In the genomic region with DNA sequence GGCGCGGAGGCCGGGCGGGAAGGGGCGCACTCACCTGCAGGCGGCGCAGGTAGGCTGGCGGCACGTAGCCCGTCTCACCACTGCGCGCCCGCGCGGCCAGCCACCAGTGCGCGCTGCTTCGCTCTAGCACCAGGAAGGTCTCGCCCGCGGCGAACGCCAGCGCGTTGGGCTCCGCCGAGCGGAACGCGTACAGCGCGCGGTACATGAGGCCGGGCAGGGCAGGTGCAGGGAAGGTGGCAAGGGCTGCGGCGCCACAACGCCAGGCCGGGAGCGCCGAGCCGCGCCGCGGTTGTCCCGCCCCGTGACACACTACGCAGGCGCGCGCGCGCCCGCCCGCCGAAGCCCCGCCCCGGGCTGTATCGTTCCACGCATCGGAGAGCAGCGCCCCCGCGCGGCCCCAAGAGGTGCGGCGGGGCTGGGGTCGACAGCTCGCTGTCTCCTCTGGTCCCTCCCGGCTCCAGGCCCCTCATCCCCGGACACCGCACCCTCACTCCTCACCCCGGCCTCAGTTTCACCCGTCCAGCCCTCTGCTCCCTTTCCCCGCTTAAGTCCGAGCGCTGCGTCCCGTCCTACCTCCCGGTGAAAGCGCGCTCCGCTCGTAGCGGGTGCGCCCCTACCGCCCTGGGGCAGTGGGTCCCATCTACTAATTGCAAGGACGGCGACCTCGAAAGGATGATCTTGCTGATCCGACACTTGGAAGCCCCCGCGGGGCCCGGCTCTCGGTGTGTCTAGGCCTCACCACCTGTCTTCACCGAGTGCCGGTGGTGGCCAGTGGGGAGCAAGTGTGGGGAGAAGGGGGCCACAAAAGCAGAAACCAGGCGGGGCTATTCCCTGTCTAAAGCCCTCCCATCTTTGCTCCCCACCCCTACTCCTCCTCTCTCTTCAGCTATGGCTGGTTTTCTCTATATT, we compare ENCODE assay signal across 8 cellular contexts. TPM values are rescaled to one million over a fixed set of nuclear protein-coding genes. Genes with fewer than 3 reads are reported as not detected.
A peak's percentile ranks its signal among the peaks of the same experiment; 100 is the strongest.
DNase-seq lines count a peak whose midpoint lies in the region; ATAC-seq, FAIRE-seq and TF ChIP-seq lines count a peak whose summit lies in the region.

A gene (minus strand): TSS at position 313 of the 909 bp plus-strand sequence. CDS start 108 bp downstream, at position 205.

- intact Hi-C loops in left ventricle myocardium inferior (cut with micrococcal nuclease) (no loop called here), psoas muscle (cut with DNase I) (loop anchor here in 1 of 2 donors (5.0 to 10.0 kb wide), 2 partner anchors 51 to 221 kb away; a partner anchor contains a TSS)

- H3K4me3 ChIP-seq in left ventricle myocardium inferior: peak within 1 kb of the TSS; percentile 99
- peak within 1 kb of the TSS; percentile 96 for H3K4me3 ChIP-seq in psoas muscle

- no peak for TF ChIP-seq POLR2A in GM12891 (IDR thresholded peaks at IDR 0.05; ENCODE audit: low read depth, low read length)

- peak; percentile 82 for ATAC-seq in HG02610 (IDR thresholded peaks at IDR 0.05; ENCODE audit: unreplicated experiment)
- peak; percentile 95 to 97 (median 97) for ATAC-seq in psoas muscle

- TF ChIP-seq CTCF in left ventricle myocardium inferior (IDR thresholded peaks at IDR 0.05; ENCODE audit: borderline replicate concordance) (peak; percentile 90), psoas muscle (IDR thresholded peaks at IDR 0.05) (peak; percentile 84)

- DNase-seq in GM12891 (ENCODE audit: insufficient read length, low spot score) (peak; percentile 96), NCI-H1092 treated with DMSO at 0.1 percent for 48 hours (lab: John Stamatoyannopoulos, UW) (peak; percentile 63), amniotic epithelial cell (ENCODE audit: low read depth) (peak; percentile 59), left ventricle myocardium inferior (peak; percentile 92), psoas muscle (peak; percentile 91 to 95), urothelium cell line (ENCODE audit: low spot score) (peak; percentile 96)

- FAIRE-seq in GM12891 (lab: Jason Lieb, UNC): peak; percentile 98
- peak; percentile 85 for FAIRE-seq in urothelium cell line (lab: Jason Lieb, UNC)

- H3K27ac Mint-ChIP-seq in T-helper 1 cell treated with Interleukin-12 subunit alpha and Interleukin-12 subunit beta and Interleukin-4 antibody, amounts not matched to agents 30 μg/mL and 1 μg/mL, for 36 hours: peak within 1 kb of the TSS; percentile 93

- WGBS in psoas muscle, 3 donors: 0 to 2% (median 1%) methylated on average over 53 to 97 of the region's 97 CpGs

- peaks cover 55% of the 10 kb centered on the region for H3K36me3 ChIP-seq in left ventricle myocardium inferior
- peaks cover 5 to 53% of the 10 kb centered on the region in 2 donors for H3K36me3 ChIP-seq in psoas muscle (ENCODE audit: insufficient read depth in 1 of 2, low read depth in 1 of 2)

- H3K9me3 ChIP-seq in left ventricle myocardium inferior (replicated peaks): no peaks in the 10 kb centered on the region
- H3K9me3 ChIP-seq in psoas muscle: no peaks in the 10 kb centered on the region

- H3K27ac ChIP-seq in left ventricle myocardium inferior (replicated peaks) (peak within 1 kb of the TSS; percentile 94), psoas muscle (peak within 1 kb of the TSS; percentile 86)

- H3K4me1 ChIP-seq in left ventricle myocardium inferior: peaks cover 58% of the 10 kb centered on the region
- peaks cover 26% of the 10 kb centered on the region for H3K4me1 ChIP-seq in psoas muscle

- no peaks in the 10 kb centered on the region for H3K27me3 Mint-ChIP-seq in T-helper 1 cell treated with Interleukin-12 subunit alpha and Interleukin-12 subunit beta and Interleukin-4 antibody, amounts not matched to agents 30 μg/mL and 1 μg/mL, for 36 hours (ENCODE audit: low read depth)

- peak within 1 kb of the TSS; percentile 96 for H3K4me3 Mint-ChIP-seq in T-helper 1 cell treated with Interleukin-12 subunit alpha and Interleukin-12 subunit beta and Interleukin-4 antibody, amounts not matched to agents 30 μg/mL and 1 μg/mL, for 36 hours

- H3K27me3 ChIP-seq in left ventricle myocardium inferior (ENCODE audit: low read depth) (no peaks in the 10 kb centered on the region), psoas muscle (ENCODE audit: insufficient read depth in 3 of 3, low read length in 2 of 3) (no peaks in the 10 kb centered on the region)

- H3K9me3 Mint-ChIP-seq in T-helper 1 cell treated with Interleukin-12 subunit alpha and Interleukin-12 subunit beta and Interleukin-4 antibody, amounts not matched to agents 30 μg/mL and 1 μg/mL, for 36 hours: no peaks in the 10 kb centered on the region

- peaks cover 23% of the 10 kb centered on the region for H3K4me1 Mint-ChIP-seq in T-helper 1 cell treated with Interleukin-12 subunit alpha and Interleukin-12 subunit beta and Interleukin-4 antibody, amounts not matched to agents 30 μg/mL and 1 μg/mL, for 36 hours (ENCODE audit: low read depth)

- H3K36me3 Mint-ChIP-seq in T-helper 1 cell treated with Interleukin-12 subunit alpha and Interleukin-12 subunit beta and Interleukin-4 antibody, amounts not matched to agents 30 μg/mL and 1 μg/mL, for 36 hours (ENCODE audit: low read depth): peaks cover 20% of the 10 kb centered on the region

TF ChIP-seq in GM12891, 5 proteins besides CTCF, POLR2A, EP300 and RAD21:
- TF ChIP-seq SPI1 (IDR thresholded peaks at IDR 0.05; ENCODE audit: low read depth, low read length) (no peak), TAF1 (IDR thresholded peaks at IDR 0.05; ENCODE audit: low read depth, low read length) (no peak), PAX5 (IDR thresholded peaks at IDR 0.05; ENCODE audit: insufficient read depth, low read length, severe bottlenecking) (peak; percentile 45), POU2F2 (IDR thresholded peaks at IDR 0.05; ENCODE audit: low read depth, low read length) (no peak; the same call in 1 of the 2 replicates), POLR2AphosphoS5 (IDR thresholded peaks at IDR 0.05; ENCODE audit: low read depth, low read length) (peak; percentile 48)
TF ChIP-seq in GM12891: peak in this region for 2.

RNA-seq across cellular contexts. Expression of the gene that starts here (rescaled TPM):
- 22.4 TPM for polyA plus RNA-seq in GM12891 (2012; ENCODE audit: low read depth, missing spikeins)
- 17.0 TPM for total RNA-seq in left ventricle myocardium inferior
- total RNA-seq in psoas muscle: 1 to 10 TPM; 5.9 to 8.6 (median 7.5) TPM
- 1 to 10 TPM; 5.9 to 7.0 (median 6.0) TPM for polyA plus RNA-seq in psoas muscle

Comparison
In these comparisons a context has a peak if more than half of its experiments do, and no peak if none do; other contexts are left out.
1. Peak in every context shown above with its lines: DNase-seq, ATAC-seq, H3K4me3 ChIP-seq and H3K27ac ChIP-seq.